In genomic region chr18:45879681-45880655, GRCh38 we compare ENCODE assay signal across 7 cellular contexts. TPM values are rescaled to one million over a fixed set of nuclear protein-coding genes. Genes with fewer than 3 reads are reported as not detected.
DNase-seq lines count a peak whose midpoint lies in the region; ATAC-seq, FAIRE-seq and TF ChIP-seq lines count a peak whose summit lies in the region.

No MANE protein-coding gene starts in this region.

- peak; percentile 48 for DNase-seq in GM12892 (ENCODE audit: insufficient read length)
- peak; percentile 52 for DNase-seq in NCI-H1105 treated with DMSO at 0.1 percent for 48 hours (lab: John Stamatoyannopoulos, UW)
- peak; percentile 64 for DNase-seq in UCSD-AML1 (lab: John Stamatoyannopoulos, UW; ENCODE audit: unreplicated experiment)
- DNase-seq in body of pancreas: peak; percentile 63 to 76 (median 64)
- DNase-seq in immature natural killer cell: peak; percentile 57 to 66 (median 60)
- DNase-seq in stimulated activated CD4-positive, alpha-beta T cell treated with anti-CD3 and anti-CD28 coated beads, Interleukin-15, amount 100 ng/mL, for 48 hours (ENCODE audit: low read depth in 2 of 2): peak; percentile 37 to 72

- no peaks in the 10 kb centered on the region for H3K27me3 ChIP-seq in body of pancreas

- peaks cover 8% of the 10 kb centered on the region for H3K4me1 ChIP-seq in body of pancreas

- H3K4me3 ChIP-seq in body of pancreas: no peak overlapping the region

- H3K9me3 ChIP-seq in body of pancreas: no peaks in the 10 kb centered on the region

- WGBS in body of pancreas, 2 donors: 34 to 39% methylated on average over 17 of the region's 17 CpGs

- peak; percentile 78 for FAIRE-seq in GM12892 (lab: Jason Lieb, UNC)

- H3K36me3 Mint-ChIP-seq in immature natural killer cell: peaks cover 30 to 45% (median 34%) of the 10 kb centered on the region in 3 donors

- peak; percentile 59 for ATAC-seq in HG02610 (IDR thresholded peaks at IDR 0.05; ENCODE audit: unreplicated experiment)
- ATAC-seq in body of pancreas: peak; percentile 85

- no peaks in the 10 kb centered on the region for H3K9me3 Mint-ChIP-seq in immature natural killer cell

- peaks cover 17 to 20% of the 10 kb centered on the region in 2 donors for H3K4me1 Mint-ChIP-seq in immature natural killer cell

- peaks cover 0 to 2% (median 2%) of the 10 kb centered on the region in 3 donors for H3K27me3 Mint-ChIP-seq in immature natural killer cell (ENCODE audit: low read depth in 3 of 3)

- peak; percentile 81 to 99 (median 91) for TF ChIP-seq CTCF in body of pancreas (IDR thresholded peaks at IDR 0.05)

- H3K4me3 Mint-ChIP-seq in immature natural killer cell: no peak overlapping the region

- H3K27ac Mint-ChIP-seq in immature natural killer cell: peak overlapping the region in 4 of 6 donors; percentile 27 to 48 (median 36)

- intact Hi-C loops in body of pancreas (cut with DNase I): loop anchor here (10.0 kb wide), 1 partner anchor 185 kb away; no protein-coding TSS in a partner anchor

- H3K27ac ChIP-seq in body of pancreas: no peak overlapping the region

- H3K36me3 ChIP-seq in body of pancreas (replicated peaks in 1 of 2; ENCODE audit: insufficient read depth in 1 of 2, low read depth in 2 of 2): peaks cover 7 to 24% of the 10 kb centered on the region in 2 donors

- TF ChIP-seq POLR2A in GM12892 (IDR thresholded peaks at IDR 0.05; ENCODE audit: low read depth, low read length) (no peak), body of pancreas (IDR thresholded peaks at IDR 0.05) (no peak)

RNA-seq across cellular contexts. Expression of gene SIGLEC15, which starts 54.5 kb away (rescaled TPM):
- polyA plus RNA-seq in GM12892 (2012; ENCODE audit: missing spikeins): not detected
- 1 to 10 TPM in 1 of 2 donors, under 1 TPM in 1; 0.26 to 2.0 TPM for total RNA-seq in body of pancreas
- polyA plus RNA-seq in immature natural killer cell: under 1 TPM in 2 of 3 donors, not detected in 1; 0.09 to 0.20 TPM
